ENCODE assay signal across 2 cellular contexts in genomic region chr1:234620786-234621468, GRCh38.
TF ChIP-seq lines count a peak whose summit lies in the region.

No MANE protein-coding gene starts in this region.

TF ChIP-seq in SK-N-SH, 30 proteins besides CTCF, POLR2A, EP300 and RAD21 (continued from another document):
- TF ChIP-seq USF1 (IDR thresholded peaks at IDR 0.05; ENCODE audit: borderline replicate concordance, low read depth) = no peak
- TF ChIP-seq, protein P1, sequence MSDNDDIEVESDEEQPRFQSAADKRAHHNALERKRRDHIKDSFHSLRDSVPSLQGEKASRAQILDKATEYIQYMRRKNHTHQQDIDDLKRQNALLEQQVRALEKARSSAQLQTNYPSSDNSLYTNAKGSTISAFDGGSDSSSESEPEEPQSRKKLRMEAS (IDR thresholded peaks at IDR 0.05; ENCODE audit: low read depth) = no peak
- TF ChIP-seq GATA2 (CRISPR knock-in tag; IDR thresholded peaks at IDR 0.05) = no peak
- no peak for TF ChIP-seq CHD2 (IDR thresholded peaks at IDR 0.05; ENCODE audit: low read length, partially characterized antibody)
- no peak for TF ChIP-seq SMC3 (IDR thresholded peaks at IDR 0.05; ENCODE audit: low read depth, low read length)
- no peak for TF ChIP-seq FOXJ3 (CRISPR knock-in tag; IDR thresholded peaks at IDR 0.05)
- no peak for TF ChIP-seq USF2 (IDR thresholded peaks at IDR 0.05; ENCODE audit: borderline replicate concordance, low read depth, low read length)
- TF ChIP-seq YY1 (IDR thresholded peaks at IDR 0.05; ENCODE audit: low read depth) = no peak
- TF ChIP-seq, protein P2, sequence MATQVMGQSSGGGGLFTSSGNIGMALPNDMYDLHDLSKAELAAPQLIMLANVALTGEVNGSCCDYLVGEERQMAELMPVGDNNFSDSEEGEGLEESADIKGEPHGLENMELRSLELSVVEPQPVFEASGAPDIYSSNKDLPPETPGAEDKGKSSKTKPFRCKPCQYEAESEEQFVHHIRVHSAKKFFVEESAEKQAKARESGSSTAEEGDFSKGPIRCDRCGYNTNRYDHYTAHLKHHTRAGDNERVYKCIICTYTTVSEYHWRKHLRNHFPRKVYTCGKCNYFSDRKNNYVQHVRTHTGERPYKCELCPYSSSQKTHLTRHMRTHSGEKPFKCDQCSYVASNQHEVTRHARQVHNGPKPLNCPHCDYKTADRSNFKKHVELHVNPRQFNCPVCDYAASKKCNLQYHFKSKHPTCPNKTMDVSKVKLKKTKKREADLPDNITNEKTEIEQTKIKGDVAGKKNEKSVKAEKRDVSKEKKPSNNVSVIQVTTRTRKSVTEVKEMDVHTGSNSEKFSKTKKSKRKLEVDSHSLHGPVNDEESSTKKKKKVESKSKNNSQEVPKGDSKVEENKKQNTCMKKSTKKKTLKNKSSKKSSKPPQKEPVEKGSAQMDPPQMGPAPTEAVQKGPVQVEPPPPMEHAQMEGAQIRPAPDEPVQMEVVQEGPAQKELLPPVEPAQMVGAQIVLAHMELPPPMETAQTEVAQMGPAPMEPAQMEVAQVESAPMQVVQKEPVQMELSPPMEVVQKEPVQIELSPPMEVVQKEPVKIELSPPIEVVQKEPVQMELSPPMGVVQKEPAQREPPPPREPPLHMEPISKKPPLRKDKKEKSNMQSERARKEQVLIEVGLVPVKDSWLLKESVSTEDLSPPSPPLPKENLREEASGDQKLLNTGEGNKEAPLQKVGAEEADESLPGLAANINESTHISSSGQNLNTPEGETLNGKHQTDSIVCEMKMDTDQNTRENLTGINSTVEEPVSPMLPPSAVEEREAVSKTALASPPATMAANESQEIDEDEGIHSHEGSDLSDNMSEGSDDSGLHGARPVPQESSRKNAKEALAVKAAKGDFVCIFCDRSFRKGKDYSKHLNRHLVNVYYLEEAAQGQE (IDR thresholded peaks at IDR 0.05; ENCODE audit: low read depth, low read length) = no peak
- TF ChIP-seq NRF1 (IDR thresholded peaks at IDR 0.05; ENCODE audit: low read depth, low read length) = no peak
- TF ChIP-seq, protein P3, sequence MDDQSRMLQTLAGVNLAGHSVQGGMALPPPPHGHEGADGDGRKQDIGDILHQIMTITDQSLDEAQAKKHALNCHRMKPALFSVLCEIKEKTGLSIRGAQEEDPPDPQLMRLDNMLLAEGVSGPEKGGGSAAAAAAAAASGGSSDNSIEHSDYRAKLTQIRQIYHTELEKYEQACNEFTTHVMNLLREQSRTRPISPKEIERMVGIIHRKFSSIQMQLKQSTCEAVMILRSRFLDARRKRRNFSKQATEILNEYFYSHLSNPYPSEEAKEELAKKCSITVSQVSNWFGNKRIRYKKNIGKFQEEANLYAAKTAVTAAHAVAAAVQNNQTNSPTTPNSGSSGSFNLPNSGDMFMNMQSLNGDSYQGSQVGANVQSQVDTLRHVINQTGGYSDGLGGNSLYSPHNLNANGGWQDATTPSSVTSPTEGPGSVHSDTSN (IDR thresholded peaks at IDR 0.05) = no peak
- TF ChIP-seq FOSL2 (IDR thresholded peaks at IDR 0.05; ENCODE audit: borderline replicate concordance, low read depth) = no peak
- TF ChIP-seq RXRA (IDR thresholded peaks at IDR 0.05; ENCODE audit: borderline replicate concordance, low read depth) = no peak
- TF ChIP-seq SIN3A (IDR thresholded peaks at IDR 0.05; ENCODE audit: borderline replicate concordance, low read depth, low read length) = no peak

TF ChIP-seq in SK-N-SH treated with all-trans-retinoic acid at 6 μM for 48 hours, 23 proteins besides CTCF, POLR2A, EP300 and RAD21 (continued from another document):
- TF ChIP-seq RARB (CRISPR knock-in tag; IDR thresholded peaks at IDR 0.05) (no peak), CSRNP3 (CRISPR knock-in tag; IDR thresholded peaks at IDR 0.05) (no peak), TCF4 (CRISPR knock-in tag; IDR thresholded peaks at IDR 0.05; ENCODE audit: borderline replicate concordance) (no peak), ZC3H10 (CRISPR knock-in tag; IDR thresholded peaks at IDR 0.05) (no peak), PPARA (CRISPR knock-in tag; IDR thresholded peaks at IDR 0.05; ENCODE audit: borderline replicate concordance) (no peak)
TF ChIP-seq in SK-N-SH treated with all-trans-retinoic acid at 6 μM for 48 hours: peak in this region for 0.
